Comparison of ENCODE assay signal across 11 cellular contexts in the genomic region with DNA sequence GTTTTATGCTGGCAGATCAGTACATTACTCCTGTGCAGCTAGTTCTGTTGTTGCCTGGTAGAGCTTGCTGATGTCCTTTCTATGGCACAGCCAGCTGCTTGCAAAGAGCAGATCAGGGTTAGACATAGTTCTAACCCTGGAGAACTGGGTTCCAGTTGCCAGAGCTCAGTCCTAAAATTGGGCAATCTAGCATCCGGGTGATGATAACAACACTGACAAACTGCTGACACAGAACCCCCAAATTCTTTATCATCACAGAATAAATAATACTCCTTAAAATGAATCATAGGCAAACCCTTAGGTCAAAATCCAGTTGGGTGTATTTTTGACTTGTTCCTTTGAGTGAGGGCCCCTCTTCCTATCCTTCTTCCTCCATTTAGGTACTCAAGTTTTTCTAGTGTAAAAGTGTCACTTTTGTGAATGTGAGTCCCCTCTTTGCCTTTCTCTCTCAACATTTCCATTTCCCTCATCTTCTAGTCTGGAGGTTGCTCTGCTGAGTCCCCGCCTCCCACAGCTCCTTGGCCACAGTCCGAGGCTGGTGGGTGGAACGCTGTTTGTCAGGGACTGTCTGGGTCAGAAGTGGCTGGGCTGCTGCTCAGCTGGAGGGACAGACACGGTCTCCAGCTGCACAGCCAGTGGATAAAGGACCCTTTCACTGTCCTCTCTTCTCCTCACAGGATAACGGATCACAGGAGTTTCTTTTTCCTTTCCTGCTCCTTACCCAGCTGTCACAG.
DNase-seq lines count a peak whose midpoint lies in the region; ATAC-seq and TF ChIP-seq lines count a peak whose summit lies in the region.
"Had no signal": no experiment of that assay in that cellular context is flagged by ENCODE, and none has a peak within 500 bp of the region (broad histone marks: within the 10 kb centered on the region; RNA-seq: fewer than 3 reads in every experiment).

No MANE protein-coding gene starts in this region.

- 0 to 15% methylated on average over 1 to 6 of the region's 6 CpGs for WGBS in transverse colon (ENCODE audit: low coverage in 1 of 2), 2 donors

- in situ Hi-C loops in transverse colon (cut with MboI; ENCODE audit: low pct_ligation_motif_present in 1 of 4, low pct_unique_long_range_greater_than_20kb in 1 of 4, low sequenced_read_pairs in 3 of 4), result no loop called here

- TF ChIP-seq CTCF in transverse colon (IDR thresholded peaks at IDR 0.05), result no peak

- DNase-seq in OCI-M1 (lab: John Stamatoyannopoulos, UW), result peak; percentile 7
- peak; percentile 85 for DNase-seq in midbrain (lab: John Stamatoyannopoulos, UW)
- peak; percentile 82 for DNase-seq in transverse colon
- DNase-seq in HPDE6-E6E7 (ENCODE audit: extremely low spot score), result no peak
- no peak for DNase-seq in activated CD4-positive, CD25-positive, alpha-beta regulatory T cell (lab: John Stamatoyannopoulos, UW)
- no peak for DNase-seq in effector memory CD8-positive, alpha-beta T cell
- DNase-seq: activated naive CD8-positive, alpha-beta T cell treated with anti-CD3 and anti-CD28 coated beads, Interleukin-2, amount 10 ng/mL, durations not matched to agents 7 days and 5 days; NCI-H2029; stimulated activated CD4-positive, alpha-beta T cell treated with anti-CD3 and anti-CD28 coated beads, Interleukin-4, amount 100 ng/mL, for 4 hours had no signal

- no peak overlapping the region for H3K27ac Mint-ChIP-seq in effector memory CD8-positive, alpha-beta T cell
- H3K27ac Mint-ChIP-seq: activated naive CD8-positive, alpha-beta T cell treated with anti-CD3 and anti-CD28 coated beads, Interleukin-2, amount 10 ng/mL, durations not matched to agents 7 days and 5 days had no signal

- H3K36me3 ChIP-seq in transverse colon, result no peaks in the 10 kb centered on the region

- H3K9me3 Mint-ChIP-seq in effector memory CD8-positive, alpha-beta T cell, result no peaks in the 10 kb centered on the region

- H3K4me3 Mint-ChIP-seq in effector memory CD8-positive, alpha-beta T cell, result no peak overlapping the region
- H3K4me3 Mint-ChIP-seq: activated naive CD8-positive, alpha-beta T cell treated with anti-CD3 and anti-CD28 coated beads, Interleukin-2, amount 10 ng/mL, durations not matched to agents 7 days and 5 days had no signal

- ATAC-seq in esophagus mucosa, result peak; percentile 20
- no peak for ATAC-seq in effector memory CD8-positive, alpha-beta T cell (replicated peaks)
- ATAC-seq in HG03097 (IDR thresholded peaks at IDR 0.05; ENCODE audit: low FRiP score, unreplicated experiment), result no peak

- no peaks in the 10 kb centered on the region for H3K36me3 Mint-ChIP-seq in effector memory CD8-positive, alpha-beta T cell (ENCODE audit: insufficient read depth)

- H3K9me3 ChIP-seq in transverse colon, result no peaks in the 10 kb centered on the region

- intact Hi-C loops in transverse colon (cut with DNase I; ENCODE audit: low total_unique reads), result no loop called here

- peak overlapping the region in 1 of 4 donors; percentile 20 for H3K4me3 ChIP-seq in transverse colon

- peak; percentile 22 for TF ChIP-seq POLR2A in transverse colon (IDR thresholded peaks at IDR 0.05)

- H3K4me1 ChIP-seq in transverse colon, result peaks cover 0 to 31% (median 8%) of the 10 kb centered on the region in 4 donors

- H3K27ac ChIP-seq in transverse colon, result peak overlapping the region; percentile 54 to 73 (median 72)

- H3K27me3 Mint-ChIP-seq in effector memory CD8-positive, alpha-beta T cell, result no peaks in the 10 kb centered on the region
- H3K27me3 Mint-ChIP-seq: activated naive CD8-positive, alpha-beta T cell treated with anti-CD3 and anti-CD28 coated beads, Interleukin-2, amount 10 ng/mL, durations not matched to agents 7 days and 5 days had no signal

- H3K27me3 ChIP-seq in transverse colon, result no peaks in the 10 kb centered on the region

- no peak for TF ChIP-seq EP300 in transverse colon (IDR thresholded peaks at IDR 0.05; ENCODE audit: low read depth)

- peaks cover 0 to 3% of the 10 kb centered on the region in 2 donors for H3K4me1 Mint-ChIP-seq in effector memory CD8-positive, alpha-beta T cell (ENCODE audit: low read depth in 2 of 2)

Comparison
In these comparisons a context has a peak if more than half of its experiments do, and no peak if none do; other contexts are left out.
1. DNase-seq: peak in OCI-M1 (single experiment), midbrain (single experiment) and transverse colon (single experiment); none in HPDE6-E6E7 (single experiment), activated CD4-positive, CD25-positive, alpha-beta regulatory T cell (0 of 4) and effector memory CD8-positive, alpha-beta T cell (0 of 3).